ENCODE assay signal across 1 cellular context in the genomic region with DNA sequence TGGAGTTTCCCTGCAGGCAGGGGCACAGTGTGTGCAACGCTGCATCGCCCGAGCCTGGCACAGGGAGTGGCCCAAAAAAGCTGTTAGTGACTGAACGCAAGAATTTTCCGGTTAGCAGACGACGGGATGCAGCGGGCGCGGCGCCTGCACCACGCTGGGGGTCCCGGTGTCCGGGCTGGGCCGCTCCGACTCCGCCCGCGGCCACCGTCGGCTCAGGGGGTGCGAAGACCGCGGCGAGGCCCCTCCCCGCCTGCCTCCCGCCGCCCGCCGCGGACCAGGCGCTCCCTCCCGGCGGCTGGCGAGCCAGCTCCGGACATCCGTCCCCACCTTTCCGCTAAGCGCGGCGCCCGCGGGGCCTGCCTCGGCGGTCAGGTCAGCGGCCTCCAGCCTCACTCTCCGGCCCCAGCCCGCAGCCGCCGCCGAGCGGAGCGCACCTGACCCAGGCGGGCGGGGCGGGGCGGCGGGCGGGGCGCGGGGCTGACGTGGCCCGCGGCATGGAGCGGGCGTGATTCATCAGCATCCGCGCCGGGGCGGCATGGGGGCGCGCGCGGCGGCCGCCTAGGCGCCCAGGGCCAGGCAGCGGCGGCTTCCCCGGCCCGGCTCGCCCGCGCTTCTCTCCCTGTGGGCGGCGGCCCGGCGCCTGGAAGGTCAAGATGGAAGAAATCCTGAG.
A peak's percentile ranks its signal among the peaks of the same experiment; 100 is the strongest.
TF ChIP-seq lines count a peak whose summit lies in the region.

ARFGEF3 (plus strand) TSS at position 506 of the 670 bp plus-strand sequence; CDS start at position 654, 148 bp downstream.

TF ChIP-seq in HepG2, 621 proteins besides CTCF, POLR2A, EP300 and RAD21 (continued from another document and continues in another):
- peak; percentile 32; the same call in 1 of the 2 replicates for TF ChIP-seq HES4 (CRISPR knock-in tag; IDR thresholded peaks at IDR 0.05; ENCODE audit: borderline replicate concordance)
- TF ChIP-seq ZNF567 (CRISPR knock-in tag; IDR thresholded peaks at IDR 0.05; ENCODE audit: borderline replicate concordance): no peak
- TF ChIP-seq ZBTB46 (CRISPR knock-in tag; IDR thresholded peaks at IDR 0.05; ENCODE audit: borderline replicate concordance): no peak
- 0 out of 2 replicates have a peak, but pooled peaks have one; percentile 15 for TF ChIP-seq E2F1 (CRISPR knock-in tag; IDR thresholded peaks at IDR 0.05)
- peak; percentile 29; the same call in 1 of the 2 replicates for TF ChIP-seq MTERF4 (CRISPR knock-in tag; IDR thresholded peaks at IDR 0.05)
- TF ChIP-seq TCF12 (IDR thresholded peaks at IDR 0.05): no peak
- 0 out of 2 replicates have a peak, but pooled peaks have one; percentile 42 for TF ChIP-seq TCF12 (CRISPR knock-in tag; IDR thresholded peaks at IDR 0.05)
- no peak for TF ChIP-seq ZNF629 (CRISPR knock-in tag; conservative IDR thresholded peaks at IDR 0.05)
- no peak for TF ChIP-seq NR3C1 (CRISPR knock-in tag; IDR thresholded peaks at IDR 0.05)
- no peak for TF ChIP-seq CBX2 (IDR thresholded peaks at IDR 0.05; ENCODE audit: low read depth, low read length)
- TF ChIP-seq CBX2 (CRISPR knock-in tag; IDR thresholded peaks at IDR 0.05; ENCODE audit: low read depth): no peak
- TF ChIP-seq PCBP1 (IDR thresholded peaks at IDR 0.05; ENCODE audit: borderline replicate concordance, low read depth, low read length): no peak
- no peak for TF ChIP-seq TCF7L2 (IDR thresholded peaks at IDR 0.05; ENCODE audit: low read depth, low read length)
- no peak for TF ChIP-seq TOE1 (CRISPR knock-in tag; IDR thresholded peaks at IDR 0.05)
- no peak for TF ChIP-seq ZNF382 (CRISPR knock-in tag; IDR thresholded peaks at IDR 0.05; ENCODE audit: borderline replicate concordance)
- peak; percentile 85 for TF ChIP-seq BRF2 (CRISPR knock-in tag; IDR thresholded peaks at IDR 0.05)
- no peak for TF ChIP-seq TERF1 (CRISPR knock-in tag; IDR thresholded peaks at IDR 0.05)
- TF ChIP-seq GFI1 (CRISPR knock-in tag; IDR thresholded peaks at IDR 0.05; ENCODE audit: borderline replicate concordance): no peak
- TF ChIP-seq PHF20 (CRISPR knock-in tag; IDR thresholded peaks at IDR 0.05): no peak
- no peak for TF ChIP-seq ZNF570 (CRISPR knock-in tag; IDR thresholded peaks at IDR 0.05; ENCODE audit: borderline replicate concordance)
- TF ChIP-seq, protein P1, sequence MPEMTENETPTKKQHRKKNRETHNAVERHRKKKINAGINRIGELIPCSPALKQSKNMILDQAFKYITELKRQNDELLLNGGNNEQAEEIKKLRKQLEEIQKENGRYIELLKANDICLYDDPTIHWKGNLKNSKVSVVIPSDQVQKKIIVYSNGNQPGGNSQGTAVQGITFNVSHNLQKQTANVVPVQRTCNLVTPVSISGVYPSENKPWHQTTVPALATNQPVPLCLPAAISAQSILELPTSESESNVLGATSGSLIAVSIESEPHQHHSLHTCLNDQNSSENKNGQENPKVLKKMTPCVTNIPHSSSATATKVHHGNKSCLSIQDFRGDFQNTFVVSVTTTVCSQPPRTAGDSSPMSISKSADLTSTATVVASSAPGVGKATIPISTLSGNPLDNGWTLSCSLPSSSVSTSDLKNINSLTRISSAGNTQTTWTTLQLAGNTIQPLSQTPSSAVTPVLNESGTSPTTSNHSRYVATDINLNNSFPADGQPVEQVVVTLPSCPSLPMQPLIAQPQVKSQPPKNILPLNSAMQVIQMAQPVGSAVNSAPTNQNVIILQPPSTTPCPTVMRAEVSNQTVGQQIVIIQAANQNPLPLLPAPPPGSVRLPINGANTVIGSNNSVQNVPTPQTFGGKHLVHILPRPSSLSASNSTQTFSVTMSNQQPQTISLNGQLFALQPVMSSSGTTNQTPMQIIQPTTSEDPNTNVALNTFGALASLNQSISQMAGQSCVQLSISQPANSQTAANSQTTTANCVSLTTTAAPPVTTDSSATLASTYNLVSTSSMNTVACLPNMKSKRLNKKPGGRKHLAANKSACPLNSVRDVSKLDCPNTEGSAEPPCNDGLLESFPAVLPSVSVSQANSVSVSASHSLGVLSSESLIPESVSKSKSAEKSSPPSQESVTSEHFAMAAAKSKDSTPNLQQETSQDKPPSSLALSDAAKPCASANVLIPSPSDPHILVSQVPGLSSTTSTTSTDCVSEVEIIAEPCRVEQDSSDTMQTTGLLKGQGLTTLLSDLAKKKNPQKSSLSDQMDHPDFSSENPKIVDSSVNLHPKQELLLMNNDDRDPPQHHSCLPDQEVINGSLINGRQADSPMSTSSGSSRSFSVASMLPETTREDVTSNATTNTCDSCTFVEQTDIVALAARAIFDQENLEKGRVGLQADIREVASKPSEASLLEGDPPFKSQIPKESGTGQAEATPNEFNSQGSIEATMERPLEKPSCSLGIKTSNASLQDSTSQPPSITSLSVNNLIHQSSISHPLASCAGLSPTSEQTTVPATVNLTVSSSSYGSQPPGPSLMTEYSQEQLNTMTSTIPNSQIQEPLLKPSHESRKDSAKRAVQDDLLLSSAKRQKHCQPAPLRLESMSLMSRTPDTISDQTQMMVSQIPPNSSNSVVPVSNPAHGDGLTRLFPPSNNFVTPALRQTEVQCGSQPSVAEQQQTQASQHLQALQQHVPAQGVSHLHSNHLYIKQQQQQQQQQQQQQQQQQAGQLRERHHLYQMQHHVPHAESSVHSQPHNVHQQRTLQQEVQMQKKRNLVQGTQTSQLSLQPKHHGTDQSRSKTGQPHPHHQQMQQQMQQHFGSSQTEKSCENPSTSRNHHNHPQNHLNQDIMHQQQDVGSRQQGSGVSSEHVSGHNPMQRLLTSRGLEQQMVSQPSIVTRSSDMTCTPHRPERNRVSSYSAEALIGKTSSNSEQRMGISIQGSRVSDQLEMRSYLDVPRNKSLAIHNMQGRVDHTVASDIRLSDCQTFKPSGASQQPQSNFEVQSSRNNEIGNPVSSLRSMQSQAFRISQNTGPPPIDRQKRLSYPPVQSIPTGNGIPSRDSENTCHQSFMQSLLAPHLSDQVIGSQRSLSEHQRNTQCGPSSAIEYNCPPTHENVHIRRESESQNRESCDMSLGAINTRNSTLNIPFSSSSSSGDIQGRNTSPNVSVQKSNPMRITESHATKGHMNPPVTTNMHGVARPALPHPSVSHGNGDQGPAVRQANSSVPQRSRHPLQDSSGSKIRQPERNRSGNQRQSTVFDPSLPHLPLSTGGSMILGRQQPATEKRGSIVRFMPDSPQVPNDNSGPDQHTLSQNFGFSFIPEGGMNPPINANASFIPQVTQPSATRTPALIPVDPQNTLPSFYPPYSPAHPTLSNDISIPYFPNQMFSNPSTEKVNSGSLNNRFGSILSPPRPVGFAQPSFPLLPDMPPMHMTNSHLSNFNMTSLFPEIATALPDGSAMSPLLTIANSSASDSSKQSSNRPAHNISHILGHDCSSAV (CRISPR knock-in tag; IDR thresholded peaks at IDR 0.05; ENCODE audit: borderline replicate concordance): no peak
- TF ChIP-seq, protein P2, sequence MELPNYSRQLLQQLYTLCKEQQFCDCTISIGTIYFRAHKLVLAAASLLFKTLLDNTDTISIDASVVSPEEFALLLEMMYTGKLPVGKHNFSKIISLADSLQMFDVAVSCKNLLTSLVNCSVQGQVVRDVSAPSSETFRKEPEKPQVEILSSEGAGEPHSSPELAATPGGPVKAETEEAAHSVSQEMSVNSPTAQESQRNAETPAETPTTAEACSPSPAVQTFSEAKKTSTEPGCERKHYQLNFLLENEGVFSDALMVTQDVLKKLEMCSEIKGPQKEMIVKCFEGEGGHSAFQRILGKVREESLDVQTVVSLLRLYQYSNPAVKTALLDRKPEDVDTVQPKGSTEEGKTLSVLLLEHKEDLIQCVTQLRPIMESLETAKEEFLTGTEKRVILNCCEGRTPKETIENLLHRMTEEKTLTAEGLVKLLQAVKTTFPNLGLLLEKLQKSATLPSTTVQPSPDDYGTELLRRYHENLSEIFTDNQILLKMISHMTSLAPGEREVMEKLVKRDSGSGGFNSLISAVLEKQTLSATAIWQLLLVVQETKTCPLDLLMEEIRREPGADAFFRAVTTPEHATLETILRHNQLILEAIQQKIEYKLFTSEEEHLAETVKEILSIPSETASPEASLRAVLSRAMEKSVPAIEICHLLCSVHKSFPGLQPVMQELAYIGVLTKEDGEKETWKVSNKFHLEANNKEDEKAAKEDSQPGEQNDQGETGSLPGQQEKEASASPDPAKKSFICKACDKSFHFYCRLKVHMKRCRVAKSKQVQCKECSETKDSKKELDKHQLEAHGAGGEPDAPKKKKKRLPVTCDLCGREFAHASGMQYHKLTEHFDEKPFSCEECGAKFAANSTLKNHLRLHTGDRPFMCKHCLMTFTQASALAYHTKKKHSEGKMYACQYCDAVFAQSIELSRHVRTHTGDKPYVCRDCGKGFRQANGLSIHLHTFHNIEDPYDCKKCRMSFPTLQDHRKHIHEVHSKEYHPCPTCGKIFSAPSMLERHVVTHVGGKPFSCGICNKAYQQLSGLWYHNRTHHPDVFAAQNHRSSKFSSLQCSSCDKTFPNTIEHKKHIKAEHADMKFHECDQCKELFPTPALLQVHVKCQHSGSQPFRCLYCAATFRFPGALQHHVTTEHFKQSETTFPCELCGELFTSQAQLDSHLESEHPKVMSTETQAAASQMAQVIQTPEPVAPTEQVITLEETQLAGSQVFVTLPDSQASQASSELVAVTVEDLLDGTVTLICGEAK (IDR thresholded peaks at IDR 0.05): no peak
- TF ChIP-seq, protein P2 (CRISPR knock-in tag; IDR thresholded peaks at IDR 0.05): peak; percentile 45; the same call in 1 of the 2 replicates
